33 cellular contexts compared by ENCODE assay signal in the genomic region with DNA sequence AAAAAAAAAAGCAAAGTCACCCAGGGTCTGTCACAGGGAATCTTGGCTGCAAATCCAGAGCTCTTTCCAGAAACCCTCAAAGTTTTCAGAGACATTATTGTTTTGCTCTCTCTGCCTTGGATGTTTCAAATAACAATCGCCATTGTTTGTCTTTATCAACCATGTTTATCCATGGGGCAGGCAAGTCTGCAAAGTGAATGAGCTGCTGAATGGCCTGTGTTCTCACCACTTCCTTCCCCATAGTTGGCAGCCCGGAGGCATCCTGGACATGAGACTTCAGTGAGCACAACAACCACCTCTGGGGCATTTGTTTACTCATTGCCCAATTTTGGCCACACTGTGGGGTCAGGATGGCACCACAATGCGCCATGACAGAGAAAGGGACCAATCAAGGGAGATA. TPM values are rescaled to one million over a fixed set of nuclear protein-coding genes. Genes with fewer than 3 reads are reported as not detected.
DNase-seq lines count a peak whose midpoint lies in the region; ATAC-seq, FAIRE-seq and TF ChIP-seq lines count a peak whose summit lies in the region.
"Had no signal": no experiment of that assay in that cellular context is flagged by ENCODE, and none has a peak within 500 bp of the region (broad histone marks: within the 10 kb centered on the region; RNA-seq: fewer than 3 reads in every experiment).

No MANE protein-coding gene starts in this region.

- H3K36me3 ChIP-seq in H1 (ENCODE audit: control insufficient read depth in 2 of 4, insufficient read depth in 4 of 4, low read length in 3 of 4), result no peaks in the 10 kb centered on the region
- no peaks in the 10 kb centered on the region for H3K36me3 ChIP-seq in HepG2 (replicated peaks in 1 of 2; ENCODE audit: control insufficient read depth in 1 of 2, insufficient read depth in 2 of 2, low read length in 2 of 2)
- H3K36me3 ChIP-seq: BE2C, pancreas, thyroid gland, uterus had no signal

- H3K4ac ChIP-seq in H1 (replicated peaks; ENCODE audit: insufficient read length, low read depth, low read length), result no peak overlapping the region

- H3K9ac ChIP-seq in H1 (replicated peaks in 1 of 4; ENCODE audit: extremely low read depth in 1 of 4, low read depth in 3 of 4, low read length in 3 of 4), result no peak overlapping the region
- no peak overlapping the region for H3K9ac ChIP-seq in HepG2 (ENCODE audit: insufficient read depth, low read depth, low read length)

- H3K9me3 ChIP-seq in H1 (ENCODE audit: insufficient read depth in 2 of 2, low read depth in 1 of 2, low read length in 1 of 2), result peaks cover 2 to 7% of the 10 kb centered on the region in 2 experiments; a peak in 3 of 4 replicates
- peaks cover 12% of the 10 kb centered on the region for H3K9me3 ChIP-seq in HepG2 (ENCODE audit: low read length)
- H3K9me3 ChIP-seq: BE2C, pancreas, thyroid gland had no signal

- no peak overlapping the region for H2BK120ac ChIP-seq in H1 (replicated peaks; ENCODE audit: low read depth, low read length)

- no peak overlapping the region for H3K23ac ChIP-seq in H1 (ENCODE audit: insufficient read length)

- no peak overlapping the region; the same call in 1 of the 2 replicates for H2BK5ac ChIP-seq in H1 (ENCODE audit: low read depth, low read length)

- no TSS peak for BruUV-seq in HepG2 (replicated peaks; lab: Mats Ljungman, UMichigan)

- no peak for ATAC-seq in HepG2
- no peak for ATAC-seq in activated T-cell treated with anti-CD3 and anti-CD28 coated beads, Interleukin-2, amount 50 U/mL, for 4 hours
- ATAC-seq: K562; pancreas; stimulated activated naive CD8-positive, alpha-beta T cell treated with anti-CD3 and anti-CD28 coated beads, Interleukin-15, Interleukin-2, amounts not matched to agents 100 U/mL and 50 U/mL, for 24 hours had no signal

- H3K27ac Mint-ChIP-seq in osteocyte (ENCODE audit: unreplicated experiment), result no peak overlapping the region
- H3K27ac Mint-ChIP-seq: activated CD4-positive, alpha-beta T cell treated with anti-CD3 and anti-CD28 coated beads, Interleukin-2, amount 10 ng/mL, durations not matched to agents 7 days and 5 days; activated naive CD8-positive, alpha-beta T cell treated with anti-CD3 and anti-CD28 coated beads for 36 hours; activated T-cell treated with anti-CD3 and anti-CD28 coated beads, Interleukin-2, amount 50 U/mL, for 24 hours; nephron progenitor cell; T-helper 2 cell treated with Interferon-gamma antibody and Interleukin-4, amounts not matched to agents 5 μg/mL and 100 μg/mL, for 36 hours had no signal

- H3K27ac ChIP-seq in H1 (ENCODE audit: low read depth, low read length) (no peak overlapping the region), HepG2 (ENCODE audit: extremely low read length, insufficient read depth, low read length) (no peak overlapping the region)
- H3K27ac ChIP-seq: foreskin keratinocyte, pancreas, thyroid gland, uterus had no signal

- POLR2A ChIA-PET in H1 (lab: Charles Lee; ENCODE audit: partially characterized antibody), result interaction anchor here (0.5 kb wide), 1 partner anchor 121 kb away, joined by 3 read pairs; no protein-coding TSS in a partner anchor
- POLR2A ChIA-PET in HepG2 (lab: Yijun Ruan, JAX), result interaction anchor here (0.6 kb wide), 1 partner anchor 9 kb away, joined by 3 read pairs; no protein-coding TSS in a partner anchor

- no peak overlapping the region for H3K4me3 Mint-ChIP-seq in activated T-cell treated with anti-CD3 and anti-CD28 coated beads, Interleukin-2, amount 50 U/mL, for 4 hours
- H3K4me3 Mint-ChIP-seq in osteocyte (ENCODE audit: unreplicated experiment), result no peak overlapping the region
- H3K4me3 Mint-ChIP-seq: activated CD4-positive, alpha-beta T cell treated with anti-CD3 and anti-CD28 coated beads, Interleukin-2, amount 10 ng/mL, durations not matched to agents 7 days and 5 days; activated naive CD8-positive, alpha-beta T cell treated with anti-CD3 and anti-CD28 coated beads for 36 hours; activated T-cell treated with anti-CD3 and anti-CD28 coated beads, Interleukin-2, amount 50 U/mL, for 24 hours; CD8-positive, alpha-beta memory T cell; nephron progenitor cell; T-helper 2 cell treated with Interferon-gamma antibody and Interleukin-4, amounts not matched to agents 5 μg/mL and 100 μg/mL, for 36 hours had no signal

- H3K4me3 ChIP-seq in H1 (ENCODE audit: extremely low read depth in 1 of 4, insufficient read depth in 2 of 4, low read depth in 3 of 4, low read length in 4 of 4), result no peak overlapping the region
- no peak overlapping the region for H3K4me3 ChIP-seq in HepG2 (replicated peaks in 1 of 3; ENCODE audit: insufficient read depth in 1 of 3, low read depth in 2 of 3, low read length in 3 of 3)
- H3K4me3 ChIP-seq: K562, pancreas, thyroid gland, uterus had no signal

- peak overlapping the region; percentile 88; the same call in 1 of the 2 replicates for H2BK15ac ChIP-seq in H1 (ENCODE audit: low read length)

- 0 out of 2 replicates have a peak overlapping the region, but pooled peaks have one; percentile 13 for H2AK5ac ChIP-seq in H1 (ENCODE audit: low read depth, low read length)

- no peak overlapping the region for H4K91ac ChIP-seq in H1 (replicated peaks; ENCODE audit: insufficient read length, low read length)

- CTCF ChIA-PET in H1 (lab: Charles Lee; ENCODE audit: partially characterized antibody), result interaction anchor here (0.8 to 4.1 kb wide), 7 partner anchors 9 to 111 kb away, joined by 3 to 30 read pairs (median 3); no protein-coding TSS in a partner anchor
- CTCF ChIA-PET in HepG2 (lab: Yijun Ruan, JAX; ENCODE audit: low intra/inter-chr PET ratio, low total read pairs), result no interaction called here

- H3K23me2 ChIP-seq in H1 (ENCODE audit: low read depth, low read length), result no peaks in the 10 kb centered on the region

- H4K20me1 ChIP-seq in H1 (replicated peaks in 1 of 2; ENCODE audit: control insufficient read depth in 1 of 2, insufficient read depth in 2 of 2, low read length in 2 of 2), result peaks cover 0 to 2% of the 10 kb centered on the region in 2 experiments
- no peaks in the 10 kb centered on the region for H4K20me1 ChIP-seq in HepG2 (ENCODE audit: insufficient read depth, low read length)

- H3K79me2 ChIP-seq in H1 (ENCODE audit: control insufficient read depth in 1 of 2, insufficient read depth in 2 of 2, low read length in 2 of 2) (no peaks in the 10 kb centered on the region), HepG2 (ENCODE audit: insufficient read depth, low read length) (no peaks in the 10 kb centered on the region)

- H3K79me1 ChIP-seq in H1 (ENCODE audit: low read depth, low read length), result no peaks in the 10 kb centered on the region

- H4K5ac ChIP-seq in H1 (ENCODE audit: insufficient read length, low read depth, low read length), result no peak overlapping the region

- FAIRE-seq in H1 (lab: Jason Lieb, UNC), result no peak
- FAIRE-seq in HepG2 (lab: Jason Lieb, UNC), result no peak
- FAIRE-seq: colon, GM18507, HTR-8/SVneo, K562, pancreas had no signal

- H3K4me2 ChIP-seq in H1 (ENCODE audit: insufficient read depth in 1 of 2, low read depth in 2 of 2, low read length in 2 of 2) (no peak overlapping the region), HepG2 (ENCODE audit: low read depth, low read length) (no peak overlapping the region)

- H3K4me1 Mint-ChIP-seq in activated T-cell treated with anti-CD3 and anti-CD28 coated beads, Interleukin-2, amount 50 U/mL, for 4 hours (ENCODE audit: low read depth), result no peaks in the 10 kb centered on the region
- no peaks in the 10 kb centered on the region for H3K4me1 Mint-ChIP-seq in osteocyte (ENCODE audit: unreplicated experiment)
- H3K4me1 Mint-ChIP-seq: activated CD4-positive, alpha-beta T cell treated with anti-CD3 and anti-CD28 coated beads, Interleukin-2, amount 10 ng/mL, durations not matched to agents 7 days and 5 days; activated naive CD8-positive, alpha-beta T cell treated with anti-CD3 and anti-CD28 coated beads for 36 hours; CD8-positive, alpha-beta memory T cell; nephron progenitor cell had no signal

- no peak overlapping the region for H3K56ac ChIP-seq in H1 (replicated peaks; ENCODE audit: insufficient read length, low read depth, low read length)

- TF ChIP-seq RAD21 in H1 (IDR thresholded peaks at IDR 0.05 in 1 of 2, conservative IDR thresholded peaks at IDR 0.05 in 1 of 2; ENCODE audit: low read depth in 2 of 2, low read length in 2 of 2) (no peak), HepG2 (CRISPR knock-in tag; IDR thresholded peaks at IDR 0.05) (no peak)

- H3K18ac ChIP-seq in H1 (ENCODE audit: extremely low read depth, low read length), result no peak overlapping the region; the same call in 1 of the 2 replicates

- H2BK12ac ChIP-seq in H1 (ENCODE audit: low read depth, low read length), result 0 out of 2 replicates have a peak overlapping the region, but pooled peaks have one; percentile 68

- H2BK20ac ChIP-seq in H1 (ENCODE audit: low read length), result no peak overlapping the region

- DNase-seq in MV-4-11 (lab: John Stamatoyannopoulos, UW), result peak; percentile 19
- no peak for DNase-seq in H1 (ENCODE audit: low read depth in 1 of 2, low spot score in 2 of 2)
- no peak for DNase-seq in HepG2 (ENCODE audit: low spot score)
- DNase-seq in superior temporal gyrus (ENCODE audit: extremely low spot score), result peak; percentile 82
- no peak for DNase-seq in activated T-cell treated with anti-CD3 and anti-CD28 coated beads, Interleukin-2, amount 50 U/mL, for 4 hours
- DNase-seq in osteocyte (ENCODE audit: extremely low spot score, unreplicated experiment), result no peak
- DNase-seq in DMS153 treated with DMSO at 0.1 percent for 48 hours (lab: John Stamatoyannopoulos, UW; ENCODE audit: unreplicated experiment), result no peak
- DNase-seq: ACHN; activated CD4-positive, alpha-beta T cell treated with anti-CD3 and anti-CD28 coated beads, Interleukin-2, amount 10 ng/mL, durations not matched to agents 7 days and 5 days; activated gamma-delta T cell; activated naive CD8-positive, alpha-beta T cell treated with anti-CD3 and anti-CD28 coated beads for 36 hours; activated T-cell treated with anti-CD3 and anti-CD28 coated beads, Interleukin-2, amount 50 U/mL, for 24 hours; BE2C; CD8-positive, alpha-beta memory T cell; DMS 273 treated with DMSO at 0.1 percent for 48 hours; effector CD8-positive, alpha-beta T cell; foreskin keratinocyte; H7; NCI-H1417 treated with DMSO at 0.1 percent for 48 hours; NCI-H2081; NCI-H69; nephron progenitor cell; pancreas; Right ventricle myocardium superior; stimulated activated CD4-positive, alpha-beta T cell treated with anti-CD3 and anti-CD28 coated beads, Interleukin-2, amount 100 ng/mL, for 24 hours; stimulated activated naive CD8-positive, alpha-beta T cell treated with anti-CD3 and anti-CD28 coated beads, Interleukin-15, Interleukin-2, amounts not matched to agents 100 U/mL and 50 U/mL, for 24 hours; thyroid gland; uterus had no signal

- TF ChIP-seq POLR2A in H1 (IDR thresholded peaks at IDR 0.05; ENCODE audit: control extremely low read depth in 1 of 2, low read depth in 2 of 2, low read length in 2 of 2) (no peak), HepG2 (IDR thresholded peaks at IDR 0.05; ENCODE audit: insufficient read depth in 1 of 2, low read depth in 2 of 2, low read length in 2 of 2) (no peak)

- TF ChIP-seq CTCF in H1 (IDR thresholded peaks at IDR 0.05; ENCODE audit: control extremely low read depth in 1 of 3, insufficient read depth in 1 of 3, low read depth in 1 of 3, low read length in 3 of 3), result no peak
- TF ChIP-seq CTCF in HepG2 (CRISPR knock-in tag; IDR thresholded peaks at IDR 0.05), result no peak
- no peak for TF ChIP-seq CTCF in osteocyte (IDR thresholded peaks at IDR 0.05)

- intact Hi-C loops in HepG2 (cut with micrococcal nuclease; ENCODE audit: unreplicated experiment), result no loop called here

- no peaks in the 10 kb centered on the region for H3K27me3 ChIP-seq in H1 (replicated peaks in 1 of 4; ENCODE audit: control insufficient read depth in 3 of 4, extremely low read depth in 1 of 4, insufficient read depth in 3 of 4, low read length in 3 of 4)
- H3K27me3 ChIP-seq in HepG2 (ENCODE audit: control insufficient read depth in 1 of 2, insufficient read depth in 2 of 2, low read length in 2 of 2), result peaks cover 0 to 7% of the 10 kb centered on the region in 2 experiments; a peak in 3 of 5 replicates
- H3K27me3 ChIP-seq: BE2C, foreskin keratinocyte, pancreas, thyroid gland, uterus had no signal

- peaks cover 8% of the 10 kb centered on the region for H3K9me3 Mint-ChIP-seq in activated T-cell treated with anti-CD3 and anti-CD28 coated beads, Interleukin-2, amount 50 U/mL, for 4 hours
- H3K9me3 Mint-ChIP-seq in osteocyte (ENCODE audit: unreplicated experiment), result no peaks in the 10 kb centered on the region

- TF ChIP-seq EP300 in H1 (IDR thresholded peaks at IDR 0.05; ENCODE audit: borderline replicate concordance in 1 of 2, low read depth in 2 of 2, low read length in 2 of 2), result no peak
- no peak for TF ChIP-seq EP300 in HepG2 (IDR thresholded peaks at IDR 0.05; ENCODE audit: low read depth in 2 of 2, low read length in 2 of 2)
- TF ChIP-seq EP300 in HepG2 (CRISPR knock-in tag; IDR thresholded peaks at IDR 0.05; ENCODE audit: borderline replicate concordance), result no peak

- H3K14ac ChIP-seq in H1 (ENCODE audit: insufficient read length), result no peak overlapping the region

- 92% methylated on average over 3 of the region's 3 CpGs; no CpG with 5 or more reads in 1 of the 2 experiments for WGBS in H1 (ENCODE audit: extremely low coverage in 1 of 2, insufficient coverage in 1 of 2, insufficient read length in 1 of 2, insufficient replicate concordance in 2 of 2, low coverage in 1 of 2, low lambda C conversion rate in 2 of 2, missing lambda C conversion rate in 1 of 2), 2 experiments
- WGBS in HepG2 (ENCODE audit: low lambda C conversion rate), result 23% methylated on average over 3 of the region's 3 CpGs

- H3K4me1 ChIP-seq in H1 (replicated peaks in 1 of 4; ENCODE audit: control insufficient read depth in 3 of 4, insufficient read depth in 4 of 4, low read length in 3 of 4), result peaks cover 0 to 8% (median 4%) of the 10 kb centered on the region in 4 experiments; a peak in 4 of 7 replicates
- peaks cover 23% of the 10 kb centered on the region for H3K4me1 ChIP-seq in HepG2 (ENCODE audit: insufficient read depth, low read length)
- H3K4me1 ChIP-seq: BE2C, foreskin keratinocyte, pancreas, thyroid gland, uterus had no signal

- no peak overlapping the region for H4K8ac ChIP-seq in H1 (ENCODE audit: extremely low read depth, insufficient read depth, low read length)

- no peaks in the 10 kb centered on the region for H3K36me3 Mint-ChIP-seq in activated T-cell treated with anti-CD3 and anti-CD28 coated beads, Interleukin-2, amount 50 U/mL, for 4 hours (ENCODE audit: insufficient read depth)
- H3K36me3 Mint-ChIP-seq in osteocyte (ENCODE audit: unreplicated experiment), result no peaks in the 10 kb centered on the region
- H3K36me3 Mint-ChIP-seq: CD8-positive, alpha-beta memory T cell had no signal

- in situ Hi-C loops in HepG2 (cut with HindIII; ENCODE audit: extremely low pct_ligation_motif_present, low pct_unique_long_range_greater_than_20kb), result no loop called here

- H3K27me3 Mint-ChIP-seq in activated T-cell treated with anti-CD3 and anti-CD28 coated beads, Interleukin-2, amount 50 U/mL, for 4 hours (ENCODE audit: low read depth), result peaks cover 16% of the 10 kb centered on the region
- H3K27me3 Mint-ChIP-seq in osteocyte (ENCODE audit: unreplicated experiment), result no peaks in the 10 kb centered on the region

- no peak overlapping the region for H2AFZ ChIP-seq in H1 (ENCODE audit: low read length)
- H2AFZ ChIP-seq in HepG2 (ENCODE audit: low read length), result no peak overlapping the region

RNA-seq across cellular contexts. Expression of gene USP7, which starts 53.1 kb away (rescaled TPM):
- 208 and 211 TPM in 2 replicates for total RNA-seq in H1 (2021; fragmentation: NEBNext Ultra II Directional; extraction: Animal tissue kit (Norgen Biotek cat#: 25700))
- polyA plus RNA-seq in H1 (2011; rRNA removed), result 21.3 and 22.8 TPM in 2 replicates
- 30.9 TPM for polyA plus RNA-seq in H1 (2011; cell fraction: cytosol; rRNA removed)
- 117 TPM for polyA plus RNA-seq in H1 (2011; cell fraction: nucleus; rRNA removed)
- polyA plus RNA-seq in H1 (2012, experiment 1 of 2), result 91.3 to 141 TPM (median 111 TPM) in 4 replicates
- polyA plus RNA-seq in H1 (2012, experiment 2 of 2), result 7.7 TPM
- polyA plus RNA-seq in H1 (2013, experiment 1 of 2), result 77.1 TPM
- polyA plus RNA-seq in H1 (2013, experiment 2 of 2), result 78.8 TPM
- 157 and 170 TPM in 2 replicates for polyA minus RNA-seq in H1 (2011; rRNA and poly(A)+ RNA removed)
- 41.6 TPM for polyA minus RNA-seq in H1 (2011; cell fraction: cytosol; rRNA and poly(A)+ RNA removed)
- 170 TPM for polyA minus RNA-seq in H1 (2011; cell fraction: nucleus; rRNA and poly(A)+ RNA removed)
- 173 and 177 TPM in 2 replicates for total RNA-seq in HepG2 (2016; rRNA removed; fragmentation: Illumina TruSeq; extraction: Trizol)
- total RNA-seq in HepG2 (2016; cell fraction: cytosol; rRNA removed; fragmentation: Illumina TruSeq; extraction: Trizol; ENCODE audit: low read depth), result 42.2 and 47.1 TPM in 2 replicates
- 166 and 185 TPM in 2 replicates for total RNA-seq in HepG2 (2016; cell fraction: insoluble cytoplasmic fraction; rRNA removed; fragmentation: Illumina TruSeq; extraction: Trizol)
- 53.5 and 58.7 TPM in 2 replicates for total RNA-seq in HepG2 (2016; cell fraction: membrane; rRNA removed; fragmentation: Illumina TruSeq; extraction: Trizol)
- 231 and 239 TPM in 2 replicates for total RNA-seq in HepG2 (2016; cell fraction: nucleus; rRNA removed; fragmentation: Illumina TruSeq; extraction: Trizol)
- 52.5 and 58.4 TPM in 2 replicates for polyA plus RNA-seq in HepG2 (2011; rRNA removed)
- 16.6 and 26.6 TPM in 2 replicates for polyA plus RNA-seq in HepG2 (2011; cell fraction: cytosol; rRNA removed)
- 77.7 and 102 TPM in 2 replicates for polyA plus RNA-seq in HepG2 (2011; cell fraction: nucleus; rRNA removed)
- polyA plus RNA-seq in HepG2 (2012), result 151 and 152 TPM in 2 replicates
- polyA plus RNA-seq in HepG2 (2016; cell fraction: cytosol; fragmentation: Illumina TruSeq; extraction: Trizol; ENCODE audit: low read depth), result 5.3 and 6.8 TPM in 2 replicates
- polyA plus RNA-seq in HepG2 (2016; cell fraction: insoluble cytoplasmic fraction; fragmentation: Illumina TruSeq; extraction: Trizol; ENCODE audit: low read depth), result 200 and 216 TPM in 2 replicates
- polyA plus RNA-seq in HepG2 (2016; cell fraction: membrane; fragmentation: Illumina TruSeq; extraction: Trizol; ENCODE audit: low read depth), result 18.6 and 26.0 TPM in 2 replicates
- polyA plus RNA-seq in HepG2 (2016; cell fraction: nucleus; fragmentation: Illumina TruSeq; extraction: Trizol; ENCODE audit: insufficient read depth, low read depth), result 243 and 249 TPM in 2 replicates
- 135 and 250 TPM in 2 replicates for polyA minus RNA-seq in HepG2 (2011; rRNA and poly(A)+ RNA removed; ENCODE audit: low replicate concordance)
- polyA minus RNA-seq in HepG2 (2011; cell fraction: cytosol; rRNA and poly(A)+ RNA removed), result 49.2 and 87.1 TPM in 2 replicates
- polyA minus RNA-seq in HepG2 (2011; cell fraction: nucleus; rRNA and poly(A)+ RNA removed), result 329 and 403 TPM in 2 replicates
- 100 to 1,000 TPM; 189 to 210 (median 196) TPM for total RNA-seq in activated T-cell treated with anti-CD3 and anti-CD28 coated beads, Interleukin-2, amount 50 U/mL, for 4 hours
- 81.6 and 88.2 TPM in 2 replicates for total RNA-seq in osteocyte

Comparison
In these comparisons a context has a peak if more than half of its experiments do, and no peak if none do; other contexts are left out.
1. DNase-seq: peak in MV-4-11 (single experiment) and superior temporal gyrus (single experiment); none in H1 (0 of 2), HepG2 (single experiment), activated T-cell treated with anti-CD3 and anti-CD28 coated beads, Interleukin-2, amount 50 U/mL, for 4 hours (single experiment), osteocyte (single experiment) and DMS153 treated with DMSO at 0.1 percent for 48 hours (single experiment).